In genomic region chrX:20472148-20472547, GRCh38 we compare ENCODE assay signal across 2 cellular contexts.
TF ChIP-seq lines count a peak whose summit lies in the region.

No MANE protein-coding gene starts in this region.

TF ChIP-seq in SK-N-SH treated with all-trans-retinoic acid at 6 μM for 48 hours, 23 proteins besides CTCF, POLR2A, EP300 and RAD21 (continued from another document):
- TF ChIP-seq TSHZ2 (CRISPR knock-in tag; IDR thresholded peaks at IDR 0.05): no peak
- TF ChIP-seq OSR1 (CRISPR knock-in tag; IDR thresholded peaks at IDR 0.05): no peak

TF ChIP-seq in SK-N-SH, 30 proteins besides CTCF, POLR2A, EP300 and RAD21 (continued from another document):
- TF ChIP-seq ZBTB33 (IDR thresholded peaks at IDR 0.05; ENCODE audit: borderline replicate concordance, low read depth) (no peak), USF1 (IDR thresholded peaks at IDR 0.05; ENCODE audit: borderline replicate concordance, low read depth) (no peak), RFX5 (IDR thresholded peaks at IDR 0.05; ENCODE audit: low read length) (no peak)
